21 cellular contexts compared by ENCODE assay signal in the genomic region with DNA sequence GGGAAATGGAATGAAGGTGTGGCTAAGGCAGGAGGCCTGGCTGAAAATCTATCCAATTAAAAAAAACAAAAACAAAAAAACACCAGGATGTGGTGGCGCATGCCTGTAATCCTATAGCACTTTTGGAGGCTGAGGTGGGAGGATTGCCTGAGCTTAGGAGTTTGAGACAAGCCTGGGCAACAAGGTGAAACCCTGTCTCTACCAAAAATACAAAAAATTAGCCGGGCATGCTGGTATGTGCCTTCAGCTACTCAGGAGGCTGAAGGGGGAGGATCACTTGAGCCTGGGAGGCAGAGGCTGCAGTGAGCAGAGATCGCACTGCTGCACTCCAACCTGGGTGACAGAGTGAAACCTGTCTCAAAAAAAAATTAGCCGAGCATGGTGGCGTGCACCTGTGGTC. TPM values are rescaled to one million over a fixed set of nuclear protein-coding genes. Genes with fewer than 3 reads are reported as not detected.
DNase-seq lines count a peak whose midpoint lies in the region; ATAC-seq, FAIRE-seq and TF ChIP-seq lines count a peak whose summit lies in the region.
"Had no signal": no experiment of that assay in that cellular context is flagged by ENCODE, and none has a peak within 500 bp of the region (broad histone marks: within the 10 kb centered on the region; RNA-seq: fewer than 3 reads in every experiment).

No MANE protein-coding gene starts in this region.

- H3K9me3 Mint-ChIP-seq in CD8-positive, alpha-beta T cell, result no peaks in the 10 kb centered on the region
- H3K9me3 Mint-ChIP-seq: CD4-positive, alpha-beta memory T cell; HFFc6; IgD-negative memory B cell had no signal

- peaks cover 19 to 57% of the 10 kb centered on the region in 2 experiments for H3K36me3 ChIP-seq in HCT116 (ENCODE audit: control insufficient read depth in 1 of 2, insufficient read depth in 2 of 2, low read length in 2 of 2)
- H3K36me3 ChIP-seq in bronchial epithelial cell (ENCODE audit: control insufficient read depth, insufficient read depth, low read length), result peaks cover 14% of the 10 kb centered on the region
- H3K36me3 ChIP-seq in trophoblast cell (ENCODE audit: control insufficient read depth in 1 of 2, insufficient read depth in 2 of 2, low read length in 2 of 2), result peaks cover 25 to 33% of the 10 kb centered on the region in 2 experiments
- H3K36me3 ChIP-seq in CD8-positive, alpha-beta T cell (ENCODE audit: insufficient read depth, low read length), result peaks cover 35% of the 10 kb centered on the region

- no peaks in the 10 kb centered on the region for H3K27me3 Mint-ChIP-seq in CD8-positive, alpha-beta T cell (ENCODE audit: low read depth)
- H3K27me3 Mint-ChIP-seq: CD4-positive, alpha-beta memory T cell; IgD-negative memory B cell had no signal

- RAD21 ChIA-PET in HCT116 (lab: Charles Lee; ENCODE audit: low non-redundant PET in 1 of 2, low total read pairs in 2 of 2, uncharacterized antibody in 2 of 2, unreplicated experiment in 2 of 2), result interaction anchor here in 1 of 2 experiments (0.6 kb wide), 1 partner anchor 572 kb away, joined by 3 read pairs; no protein-coding TSS in a partner anchor

- H2AFZ ChIP-seq in HCT116 (ENCODE audit: low read depth, low read length, poor library complexity, severe bottlenecking) (no peak overlapping the region), trophoblast cell (ENCODE audit: insufficient read depth, low read length, poor library complexity) (no peak overlapping the region)

- H3K9me3 ChIP-seq in HCT116 (ENCODE audit: control insufficient read depth in 1 of 2, insufficient read depth in 1 of 2, low read depth in 1 of 2, low read length in 2 of 2) (no peaks in the 10 kb centered on the region), trophoblast cell (ENCODE audit: insufficient read depth, low read depth, low read length) (no peaks in the 10 kb centered on the region)
- no peaks in the 10 kb centered on the region for H3K9me3 ChIP-seq in CD8-positive, alpha-beta T cell (ENCODE audit: low read length)
- H3K9me3 ChIP-seq: A549, BLaER1 had no signal

- ATAC-seq in HCT116, result 0 out of 2 replicates have a peak, but pooled peaks have one; percentile 23
- ATAC-seq in CD8-positive, alpha-beta T cell, result no peak
- ATAC-seq: A549, GM12878 had no signal

- H3K27ac ChIP-seq in HCT116 (ENCODE audit: low read depth, low read length) (no peak overlapping the region), trophoblast cell (ENCODE audit: low read depth, low read length) (no peak overlapping the region)
- no peak overlapping the region for H3K27ac ChIP-seq in CD8-positive, alpha-beta T cell (ENCODE audit: low read depth, low read length)
- H3K27ac ChIP-seq: A549, BLaER1 had no signal

- no peak overlapping the region for H4K12ac ChIP-seq in trophoblast cell (ENCODE audit: low read depth, low read length)

- H3K4ac ChIP-seq in trophoblast cell (ENCODE audit: low read depth, low read length), result no peak overlapping the region

- peaks cover 33% of the 10 kb centered on the region; the same call in 1 of the 2 replicates for H4K20me1 ChIP-seq in HCT116 (ENCODE audit: insufficient read depth)

- POLR2A ChIA-PET in HCT116 (lab: Charles Lee), result interaction anchor here (1.1 kb wide), 1 partner anchor 21 kb away, joined by 3 read pairs; a partner anchor contains a TSS
- POLR2A ChIA-PET in CD8-positive, alpha-beta T cell (lab: Charles Lee), result no interaction called here

- no peak overlapping the region for H2BK12ac ChIP-seq in trophoblast cell (ENCODE audit: low read length)

- H3K23ac ChIP-seq in trophoblast cell (ENCODE audit: low read length), result no peak overlapping the region

- peaks cover 64% of the 10 kb centered on the region for H3K36me3 Mint-ChIP-seq in CD8-positive, alpha-beta T cell

- no peak for TF ChIP-seq CTCF in HCT116 (IDR thresholded peaks at IDR 0.05 in 2 of 3, conservative IDR thresholded peaks at IDR 0.05 in 1 of 3; ENCODE audit: borderline replicate concordance in 1 of 3, insufficient read depth in 1 of 3, low read depth in 2 of 3, low read length in 2 of 3)
- TF ChIP-seq CTCF in bronchial epithelial cell (IDR thresholded peaks at IDR 0.05; ENCODE audit: insufficient read depth, low read length, severe bottlenecking), result no peak
- TF ChIP-seq CTCF in CD8-positive, alpha-beta T cell (IDR thresholded peaks at IDR 0.05), result no peak

- TF ChIP-seq RAD21 in HCT116 (IDR thresholded peaks at IDR 0.05; ENCODE audit: low read depth), result no peak

- H3K9me2 ChIP-seq in HCT116 (ENCODE audit: insufficient read depth), result no peaks in the 10 kb centered on the region

- intact Hi-C loops in HCT116 (cut with micrococcal nuclease), result no loop called here
- intact Hi-C loops in CD8-positive, alpha-beta T cell (cut with DNase I, micrococcal nuclease), result no loop called here

- no peak overlapping the region for H3K14ac ChIP-seq in trophoblast cell (ENCODE audit: low read length)

- H3K4me3 ChIP-seq in HCT116 (replicated peaks in 1 of 2; ENCODE audit: low read depth in 1 of 2, low read length in 2 of 2) (no peak overlapping the region), bronchial epithelial cell (ENCODE audit: low read depth, low read length) (no peak overlapping the region), trophoblast cell (ENCODE audit: low read depth, low read length) (no peak overlapping the region)
- no peak overlapping the region for H3K4me3 ChIP-seq in CD8-positive, alpha-beta T cell (ENCODE audit: low read depth, low read length)
- H3K4me3 ChIP-seq: A549, BLaER1, GM12878 had no signal

- no TSS peak for BruUV-seq in HCT116 (replicated peaks; lab: Mats Ljungman, UMichigan)

- H2BK5ac ChIP-seq in trophoblast cell (ENCODE audit: low read depth, low read length, poor library complexity), result no peak overlapping the region

- WGBS in trophoblast cell (ENCODE audit: extremely low coverage, insufficient coverage, insufficient read length), result no CpG with 5 or more reads among the region's 5 CpGs

- TF ChIP-seq POLR2A in HCT116 (IDR thresholded peaks at IDR 0.05; ENCODE audit: borderline replicate concordance, extremely low read depth, insufficient read depth, insufficient read length), result no peak

- no peak overlapping the region for H2AK5ac ChIP-seq in trophoblast cell (ENCODE audit: low read length)

- H2BK120ac ChIP-seq in trophoblast cell (ENCODE audit: insufficient read depth, low read length, poor library complexity), result no peak overlapping the region

- H3K27ac Mint-ChIP-seq in CD8-positive, alpha-beta T cell, result no peak overlapping the region
- H3K27ac Mint-ChIP-seq: HFFc6, IgD-negative memory B cell had no signal

- DNase-seq in EH (ENCODE audit: low read depth) (peak; percentile 9), HCT116 (ENCODE audit: low read depth, low spot score) (no peak), bronchial epithelial cell (ENCODE audit: low read depth) (peak; percentile 39), trophoblast cell (peak; percentile 62 to 80), NCI-H526 (lab: John Stamatoyannopoulos, UW) (no peak)
- no peak for DNase-seq in CD8-positive, alpha-beta T cell
- DNase-seq in activated T-cell treated with anti-CD3 and anti-CD28 coated beads, Interleukin-2, amount 50 U/mL, for 1 hour, result no peak
- DNase-seq: Calu3; CD4-positive, alpha-beta memory T cell; DMS79 treated with DMSO at 0.1 percent for 48 hours; EL; HCEC 1CT; HFFc6; KG1 had no signal

- H3K9ac ChIP-seq in HCT116 (ENCODE audit: low read length) (no peak overlapping the region), trophoblast cell (ENCODE audit: low read length) (no peak overlapping the region)
- H3K9ac ChIP-seq: BLaER1 had no signal

- H3K4me2 ChIP-seq in HCT116 (ENCODE audit: low read length) (no peak overlapping the region), trophoblast cell (ENCODE audit: low read length) (no peak overlapping the region)
- H3K4me2 ChIP-seq: A549, BLaER1 had no signal

- H3K4me3 Mint-ChIP-seq in CD8-positive, alpha-beta T cell, result no peak overlapping the region
- H3K4me3 Mint-ChIP-seq: CD14-positive monocyte; CD4-positive, alpha-beta memory T cell; HFFc6 had no signal

- no peak for FAIRE-seq in bronchial epithelial cell (lab: Jason Lieb, UNC)
- FAIRE-seq: A549, GM12878, H54, HTR-8/SVneo had no signal

- peaks cover 0 to 19% of the 10 kb centered on the region in 2 experiments; a peak in 3 of 4 replicates for H3K4me1 ChIP-seq in HCT116 (ENCODE audit: control insufficient read depth in 1 of 2, insufficient read depth in 2 of 2, low read length in 2 of 2)
- H3K4me1 ChIP-seq in trophoblast cell (ENCODE audit: control insufficient read depth in 1 of 2, insufficient read depth in 2 of 2, low read length in 2 of 2), result no peaks in the 10 kb centered on the region
- no peaks in the 10 kb centered on the region for H3K4me1 ChIP-seq in CD8-positive, alpha-beta T cell (ENCODE audit: insufficient read depth, low read length)
- H3K4me1 ChIP-seq: BLaER1 had no signal

- no peak overlapping the region for H4K8ac ChIP-seq in trophoblast cell (ENCODE audit: low read depth, low read length)

- CTCF ChIA-PET in HCT116 (lab: Charles Lee), result no interaction called here
- CTCF ChIA-PET in CD8-positive, alpha-beta T cell (lab: Charles Lee), result interaction anchor here (1.6 kb wide), 1 partner anchor 29 kb away, joined by 4 read pairs; no protein-coding TSS in a partner anchor

- no peaks in the 10 kb centered on the region for H3K79me1 ChIP-seq in trophoblast cell (ENCODE audit: low read length)

- no peak overlapping the region for H3K18ac ChIP-seq in trophoblast cell (ENCODE audit: low read length)

- H3K27me3 ChIP-seq in HCT116 (ENCODE audit: insufficient read depth, low read length), result no peaks in the 10 kb centered on the region
- H3K27me3 ChIP-seq in bronchial epithelial cell (ENCODE audit: control insufficient read depth, insufficient read depth, low read length), result no peaks in the 10 kb centered on the region
- H3K27me3 ChIP-seq in trophoblast cell (ENCODE audit: insufficient read depth, low read length), result no peaks in the 10 kb centered on the region
- no peaks in the 10 kb centered on the region for H3K27me3 ChIP-seq in CD8-positive, alpha-beta T cell (ENCODE audit: insufficient read depth, low read length)
- H3K27me3 ChIP-seq: BLaER1 had no signal

- no peak overlapping the region for H4K91ac ChIP-seq in trophoblast cell (ENCODE audit: low read depth, low read length)

- peaks cover 23% of the 10 kb centered on the region for H3K4me1 Mint-ChIP-seq in CD8-positive, alpha-beta T cell (ENCODE audit: low read depth)
- H3K4me1 Mint-ChIP-seq: CD14-positive monocyte had no signal

- peaks cover 99% of the 10 kb centered on the region for H3K79me2 ChIP-seq in HCT116 (ENCODE audit: insufficient read depth, low read length)
- peaks cover 1% of the 10 kb centered on the region for H3K79me2 ChIP-seq in trophoblast cell (ENCODE audit: control insufficient read depth, insufficient read depth, low read length, poor library complexity)

RNA-seq across cellular contexts. Expression of a gene that starts 21.1 kb away (rescaled TPM):
- total RNA-seq in HCT116 (2021; ENCODE audit: unreplicated experiment), result 106 TPM
- 136 and 147 TPM in 2 replicates for polyA plus RNA-seq in HCT116 (2012)
- 79.6 and 91.6 TPM in 2 replicates for total RNA-seq in bronchial epithelial cell
- polyA plus RNA-seq in trophoblast cell (2013), result 70.1 and 73.9 TPM in 2 replicates
- total RNA-seq in CD8-positive, alpha-beta T cell, result 10 to 100 TPM; 25.5 to 25.8 TPM

RNA-seq across cellular contexts. Expression of a gene that starts 21.7 kb away (rescaled TPM):
- total RNA-seq in HCT116 (2021; ENCODE audit: unreplicated experiment) (22.3 TPM), bronchial epithelial cell (8.2 and 8.6 TPM in 2 replicates)
- 13.1 and 15.3 TPM in 2 replicates for polyA plus RNA-seq in HCT116 (2012)
- 11.2 and 11.3 TPM in 2 replicates for polyA plus RNA-seq in trophoblast cell (2013)
- 10 to 100 TPM; 18.5 to 18.7 TPM for total RNA-seq in CD8-positive, alpha-beta T cell

RNA-seq across cellular contexts. Expression of a gene that starts 42.2 kb away (rescaled TPM):
- total RNA-seq in HCT116 (2021; ENCODE audit: unreplicated experiment) (60.9 TPM), bronchial epithelial cell (15.6 and 38.7 TPM in 2 replicates)
- 35.7 and 48.7 TPM in 2 replicates for polyA plus RNA-seq in HCT116 (2012)
- 11.7 and 13.0 TPM in 2 replicates for polyA plus RNA-seq in trophoblast cell (2013)
- total RNA-seq in CD8-positive, alpha-beta T cell, result 10 to 100 TPM; 27.2 to 27.8 TPM

Comparison
In these comparisons a context has a peak if more than half of its experiments do, and no peak if none do; other contexts are left out.
1. DNase-seq: peak in EH (single experiment), bronchial epithelial cell (single experiment) and trophoblast cell (2 of 2); none in HCT116 (single experiment), NCI-H526 (0 of 2), CD8-positive, alpha-beta T cell (0 of 7) and activated T-cell treated with anti-CD3 and anti-CD28 coated beads, Interleukin-2, amount 50 U/mL, for 1 hour (single experiment).